ENCODE assay signal across 2 cellular contexts in the genomic region with DNA sequence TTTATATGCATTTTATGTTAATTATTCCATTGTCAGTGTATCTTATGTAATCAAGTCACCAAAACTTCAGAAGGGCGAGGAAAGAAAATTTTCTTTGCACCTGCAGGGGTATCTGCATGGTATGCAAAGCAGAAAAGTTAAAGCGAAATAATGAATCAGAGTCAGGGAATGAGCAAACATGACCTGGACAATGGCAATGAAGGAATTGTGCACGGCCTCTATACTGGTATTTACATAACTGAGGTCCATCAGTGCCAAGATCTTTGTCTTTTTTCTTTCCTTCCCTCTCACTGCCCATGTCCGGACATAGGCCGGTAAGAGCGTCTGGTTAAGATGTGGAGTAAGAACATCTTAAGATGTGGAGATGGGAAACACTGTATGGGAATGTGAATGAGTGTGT.
TF ChIP-seq lines count a peak whose summit lies in the region.

No MANE protein-coding gene starts in this region.

TF ChIP-seq in K562, 482 proteins besides CTCF, POLR2A, EP300 and RAD21:
- TF ChIP-seq JUND (IDR thresholded peaks at IDR 0.05; ENCODE audit: borderline replicate concordance, low read depth, low read length) = no peak
- no peak for TF ChIP-seq JUND (tag; IDR thresholded peaks at IDR 0.05; ENCODE audit: borderline replicate concordance, low read depth, low read length)
- TF ChIP-seq NCOA2 (IDR thresholded peaks at IDR 0.05; ENCODE audit: partially characterized antibody in 2 of 2) = no peak

TF ChIP-seq in HepG2, 621 proteins besides CTCF, POLR2A, EP300 and RAD21 (continues in another document):
- TF ChIP-seq HMG20A (CRISPR knock-in tag; IDR thresholded peaks at IDR 0.05; ENCODE audit: borderline replicate concordance) (peak; percentile 53; the same call in 1 of the 2 replicates), FLYWCH1 (CRISPR knock-in tag; IDR thresholded peaks at IDR 0.05) (no peak), NFYC (CRISPR knock-in tag; IDR thresholded peaks at IDR 0.05) (no peak), ZNF253 (CRISPR knock-in tag; IDR thresholded peaks at IDR 0.05; ENCODE audit: borderline replicate concordance) (no peak), SMARCC2 (IDR thresholded peaks at IDR 0.05) (no peak), ZSCAN30 (CRISPR knock-in tag; IDR thresholded peaks at IDR 0.05) (no peak), ZNF782 (CRISPR knock-in tag; IDR thresholded peaks at IDR 0.05; ENCODE audit: borderline replicate concordance) (no peak), CAMTA2 (CRISPR knock-in tag; IDR thresholded peaks at IDR 0.05; ENCODE audit: borderline replicate concordance) (no peak), KLF16 (CRISPR knock-in tag; IDR thresholded peaks at IDR 0.05) (0 out of 4 replicates have a peak, but pooled peaks of 1 of the 2 experiments have one; percentile 23), TEAD3 (CRISPR knock-in tag; optimal IDR thresholded peaks at IDR 0.05; ENCODE audit: borderline replicate concordance) (peak; percentile 75), SALL2 (CRISPR knock-in tag; IDR thresholded peaks at IDR 0.05) (no peak), TAF15 (IDR thresholded peaks at IDR 0.05; ENCODE audit: low read depth, low read length, poor library complexity, severe bottlenecking) (no peak), NR2F2 (IDR thresholded peaks at IDR 0.05; ENCODE audit: borderline replicate concordance, low read depth) (no peak), ATF7 (IDR thresholded peaks at IDR 0.05) (no peak), ATF7 (CRISPR knock-in tag; IDR thresholded peaks at IDR 0.05) (no peak), PCBP2 (optimal IDR thresholded peaks at IDR 0.05; ENCODE audit: low read depth, low read length, poor library complexity, severe bottlenecking) (no peak), RARA (CRISPR knock-in tag; IDR thresholded peaks at IDR 0.05) (peak; percentile 68), FOXA1 (IDR thresholded peaks at IDR 0.05) (no peak), FOXA1 (CRISPR knock-in tag; IDR thresholded peaks at IDR 0.05) (peak; percentile 80), ZNF44 (CRISPR knock-in tag; IDR thresholded peaks at IDR 0.05) (no peak), HOXA3 (CRISPR knock-in tag; IDR thresholded peaks at IDR 0.05) (no peak), ZSCAN22 (CRISPR knock-in tag; IDR thresholded peaks at IDR 0.05) (no peak), MIER3 (CRISPR knock-in tag; IDR thresholded peaks at IDR 0.05; ENCODE audit: borderline replicate concordance) (no peak), ELF3 (CRISPR knock-in tag; IDR thresholded peaks at IDR 0.05) (0 out of 2 replicates have a peak, but pooled peaks have one; percentile 24), RXRB (CRISPR knock-in tag; IDR thresholded peaks at IDR 0.05; ENCODE audit: borderline replicate concordance) (peak; percentile 49; the same call in 1 of the 2 replicates), ZNF276 (CRISPR knock-in tag; IDR thresholded peaks at IDR 0.05; ENCODE audit: low read depth) (no peak), GFI1 (CRISPR knock-in tag; IDR thresholded peaks at IDR 0.05; ENCODE audit: borderline replicate concordance) (0 out of 2 replicates have a peak, but pooled peaks have one; percentile 42), RERE (CRISPR knock-in tag; IDR thresholded peaks at IDR 0.05; ENCODE audit: low read depth) (no peak), SOX6 (IDR thresholded peaks at IDR 0.05) (no peak), SOX6 (CRISPR knock-in tag; IDR thresholded peaks at IDR 0.05) (peak; percentile 85), ZNF652 (CRISPR knock-in tag; IDR thresholded peaks at IDR 0.05; ENCODE audit: borderline replicate concordance, low read depth) (no peak), HNF1B (CRISPR knock-in tag; IDR thresholded peaks at IDR 0.05) (no peak)
- TF ChIP-seq, protein P1, sequence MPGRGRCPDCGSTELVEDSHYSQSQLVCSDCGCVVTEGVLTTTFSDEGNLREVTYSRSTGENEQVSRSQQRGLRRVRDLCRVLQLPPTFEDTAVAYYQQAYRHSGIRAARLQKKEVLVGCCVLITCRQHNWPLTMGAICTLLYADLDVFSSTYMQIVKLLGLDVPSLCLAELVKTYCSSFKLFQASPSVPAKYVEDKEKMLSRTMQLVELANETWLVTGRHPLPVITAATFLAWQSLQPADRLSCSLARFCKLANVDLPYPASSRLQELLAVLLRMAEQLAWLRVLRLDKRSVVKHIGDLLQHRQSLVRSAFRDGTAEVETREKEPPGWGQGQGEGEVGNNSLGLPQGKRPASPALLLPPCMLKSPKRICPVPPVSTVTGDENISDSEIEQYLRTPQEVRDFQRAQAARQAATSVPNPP (CRISPR knock-in tag; IDR thresholded peaks at IDR 0.05) = no peak
- TF ChIP-seq, protein P2, sequence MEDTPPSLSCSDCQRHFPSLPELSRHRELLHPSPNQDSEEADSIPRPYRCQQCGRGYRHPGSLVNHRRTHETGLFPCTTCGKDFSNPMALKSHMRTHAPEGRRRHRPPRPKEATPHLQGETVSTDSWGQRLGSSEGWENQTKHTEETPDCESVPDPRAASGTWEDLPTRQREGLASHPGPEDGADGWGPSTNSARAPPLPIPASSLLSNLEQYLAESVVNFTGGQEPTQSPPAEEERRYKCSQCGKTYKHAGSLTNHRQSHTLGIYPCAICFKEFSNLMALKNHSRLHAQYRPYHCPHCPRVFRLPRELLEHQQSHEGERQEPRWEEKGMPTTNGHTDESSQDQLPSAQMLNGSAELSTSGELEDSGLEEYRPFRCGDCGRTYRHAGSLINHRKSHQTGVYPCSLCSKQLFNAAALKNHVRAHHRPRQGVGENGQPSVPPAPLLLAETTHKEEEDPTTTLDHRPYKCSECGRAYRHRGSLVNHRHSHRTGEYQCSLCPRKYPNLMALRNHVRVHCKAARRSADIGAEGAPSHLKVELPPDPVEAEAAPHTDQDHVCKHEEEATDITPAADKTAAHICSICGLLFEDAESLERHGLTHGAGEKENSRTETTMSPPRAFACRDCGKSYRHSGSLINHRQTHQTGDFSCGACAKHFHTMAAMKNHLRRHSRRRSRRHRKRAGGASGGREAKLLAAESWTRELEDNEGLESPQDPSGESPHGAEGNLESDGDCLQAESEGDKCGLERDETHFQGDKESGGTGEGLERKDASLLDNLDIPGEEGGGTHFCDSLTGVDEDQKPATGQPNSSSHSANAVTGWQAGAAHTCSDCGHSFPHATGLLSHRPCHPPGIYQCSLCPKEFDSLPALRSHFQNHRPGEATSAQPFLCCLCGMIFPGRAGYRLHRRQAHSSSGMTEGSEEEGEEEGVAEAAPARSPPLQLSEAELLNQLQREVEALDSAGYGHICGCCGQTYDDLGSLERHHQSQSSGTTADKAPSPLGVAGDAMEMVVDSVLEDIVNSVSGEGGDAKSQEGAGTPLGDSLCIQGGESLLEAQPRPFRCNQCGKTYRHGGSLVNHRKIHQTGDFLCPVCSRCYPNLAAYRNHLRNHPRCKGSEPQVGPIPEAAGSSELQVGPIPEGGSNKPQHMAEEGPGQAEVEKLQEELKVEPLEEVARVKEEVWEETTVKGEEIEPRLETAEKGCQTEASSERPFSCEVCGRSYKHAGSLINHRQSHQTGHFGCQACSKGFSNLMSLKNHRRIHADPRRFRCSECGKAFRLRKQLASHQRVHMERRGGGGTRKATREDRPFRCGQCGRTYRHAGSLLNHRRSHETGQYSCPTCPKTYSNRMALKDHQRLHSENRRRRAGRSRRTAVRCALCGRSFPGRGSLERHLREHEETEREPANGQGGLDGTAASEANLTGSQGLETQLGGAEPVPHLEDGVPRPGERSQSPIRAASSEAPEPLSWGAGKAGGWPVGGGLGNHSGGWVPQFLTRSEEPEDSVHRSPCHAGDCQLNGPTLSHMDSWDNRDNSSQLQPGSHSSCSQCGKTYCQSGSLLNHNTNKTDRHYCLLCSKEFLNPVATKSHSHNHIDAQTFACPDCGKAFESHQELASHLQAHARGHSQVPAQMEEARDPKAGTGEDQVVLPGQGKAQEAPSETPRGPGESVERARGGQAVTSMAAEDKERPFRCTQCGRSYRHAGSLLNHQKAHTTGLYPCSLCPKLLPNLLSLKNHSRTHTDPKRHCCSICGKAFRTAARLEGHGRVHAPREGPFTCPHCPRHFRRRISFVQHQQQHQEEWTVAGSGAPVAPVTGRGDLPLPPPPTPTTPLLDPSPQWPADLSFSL (CRISPR knock-in tag; IDR thresholded peaks at IDR 0.05) = no peak
- TF ChIP-seq, protein P3, sequence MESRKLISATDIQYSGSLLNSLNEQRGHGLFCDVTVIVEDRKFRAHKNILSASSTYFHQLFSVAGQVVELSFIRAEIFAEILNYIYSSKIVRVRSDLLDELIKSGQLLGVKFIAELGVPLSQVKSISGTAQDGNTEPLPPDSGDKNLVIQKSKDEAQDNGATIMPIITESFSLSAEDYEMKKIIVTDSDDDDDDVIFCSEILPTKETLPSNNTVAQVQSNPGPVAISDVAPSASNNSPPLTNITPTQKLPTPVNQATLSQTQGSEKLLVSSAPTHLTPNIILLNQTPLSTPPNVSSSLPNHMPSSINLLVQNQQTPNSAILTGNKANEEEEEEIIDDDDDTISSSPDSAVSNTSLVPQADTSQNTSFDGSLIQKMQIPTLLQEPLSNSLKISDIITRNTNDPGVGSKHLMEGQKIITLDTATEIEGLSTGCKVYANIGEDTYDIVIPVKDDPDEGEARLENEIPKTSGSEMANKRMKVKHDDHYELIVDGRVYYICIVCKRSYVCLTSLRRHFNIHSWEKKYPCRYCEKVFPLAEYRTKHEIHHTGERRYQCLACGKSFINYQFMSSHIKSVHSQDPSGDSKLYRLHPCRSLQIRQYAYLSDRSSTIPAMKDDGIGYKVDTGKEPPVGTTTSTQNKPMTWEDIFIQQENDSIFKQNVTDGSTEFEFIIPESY (CRISPR knock-in tag; IDR thresholded peaks at IDR 0.05) = no peak
- TF ChIP-seq, protein P4, sequence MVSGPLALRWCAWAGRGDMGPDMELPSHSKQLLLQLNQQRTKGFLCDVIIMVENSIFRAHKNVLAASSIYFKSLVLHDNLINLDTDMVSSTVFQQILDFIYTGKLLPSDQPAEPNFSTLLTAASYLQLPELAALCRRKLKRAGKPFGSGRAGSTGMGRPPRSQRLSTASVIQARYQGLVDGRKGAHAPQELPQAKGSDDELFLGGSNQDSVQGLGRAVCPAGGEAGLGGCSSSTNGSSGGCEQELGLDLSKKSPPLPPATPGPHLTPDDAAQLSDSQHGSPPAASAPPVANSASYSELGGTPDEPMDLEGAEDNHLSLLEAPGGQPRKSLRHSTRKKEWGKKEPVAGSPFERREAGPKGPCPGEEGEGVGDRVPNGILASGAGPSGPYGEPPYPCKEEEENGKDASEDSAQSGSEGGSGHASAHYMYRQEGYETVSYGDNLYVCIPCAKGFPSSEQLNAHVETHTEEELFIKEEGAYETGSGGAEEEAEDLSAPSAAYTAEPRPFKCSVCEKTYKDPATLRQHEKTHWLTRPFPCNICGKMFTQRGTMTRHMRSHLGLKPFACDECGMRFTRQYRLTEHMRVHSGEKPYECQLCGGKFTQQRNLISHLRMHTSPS (CRISPR knock-in tag; IDR thresholded peaks at IDR 0.05; ENCODE audit: low read depth) = no peak
